1 cellular context compared by ENCODE assay signal in the genomic region with DNA sequence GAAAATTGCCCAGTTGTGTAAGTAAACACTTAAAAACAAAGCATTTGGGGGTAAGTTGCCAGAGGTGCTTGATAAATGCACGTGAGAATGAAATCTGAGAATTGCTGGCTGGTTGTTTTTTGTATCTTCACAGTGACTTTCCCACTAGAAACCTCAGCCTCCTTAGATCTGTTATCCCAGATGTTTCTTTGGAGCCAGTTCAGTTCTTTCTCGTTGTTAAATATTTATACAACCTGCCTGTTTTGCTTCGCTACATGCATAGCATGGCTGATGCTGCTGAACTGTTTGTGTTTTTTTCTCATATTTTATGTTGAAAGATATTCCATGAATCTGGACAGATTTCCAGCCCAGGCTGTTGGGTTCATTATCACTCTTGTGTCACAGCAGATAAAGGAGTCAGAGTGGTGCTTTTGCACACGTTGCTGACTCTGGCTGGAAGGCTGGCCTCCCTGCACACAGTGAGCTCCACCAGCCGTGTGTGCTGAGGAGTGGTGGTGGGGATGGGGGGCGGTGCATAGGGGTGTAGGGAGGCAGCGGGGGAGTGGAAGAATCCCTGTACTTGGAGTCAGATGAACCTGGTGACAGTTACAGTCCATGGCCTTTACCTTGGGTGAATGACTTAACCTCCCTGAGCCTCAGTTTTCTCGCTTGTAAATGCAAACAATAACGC.
TF ChIP-seq lines count a peak whose summit lies in the region.

No MANE protein-coding gene starts in this region.

TF ChIP-seq in IMR-90, 13 proteins besides CTCF, POLR2A, EP300 and RAD21 (continued from another document):
- TF ChIP-seq ELK1 (IDR thresholded peaks at IDR 0.05; ENCODE audit: borderline replicate concordance, low read depth, low read length): no peak
